1 cellular context compared by ENCODE assay signal in the genomic region with DNA sequence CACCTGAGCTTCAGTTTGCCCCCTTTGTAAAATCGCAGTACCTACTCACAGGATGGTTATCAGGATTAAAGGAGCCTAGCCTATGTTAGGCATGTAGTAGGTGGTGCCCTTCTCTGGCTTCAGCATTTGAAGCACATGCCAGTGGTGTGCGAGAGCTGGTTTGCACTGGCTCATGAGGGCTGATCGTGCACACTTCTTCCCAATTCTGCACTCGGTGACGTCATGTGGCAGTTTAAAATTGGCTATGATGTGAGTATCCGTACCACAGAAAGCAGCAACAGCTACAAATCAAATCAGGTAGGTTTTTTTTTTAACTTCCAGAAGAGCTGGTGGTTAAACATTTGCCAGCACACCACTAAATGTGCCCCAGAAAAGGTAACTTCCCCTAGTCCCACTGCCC.
TF ChIP-seq lines count a peak whose summit lies in the region.

No MANE protein-coding gene starts in this region.

TF ChIP-seq in K562, 482 proteins besides CTCF, POLR2A, EP300 and RAD21 (continued from another document):
- TF ChIP-seq, protein P1, sequence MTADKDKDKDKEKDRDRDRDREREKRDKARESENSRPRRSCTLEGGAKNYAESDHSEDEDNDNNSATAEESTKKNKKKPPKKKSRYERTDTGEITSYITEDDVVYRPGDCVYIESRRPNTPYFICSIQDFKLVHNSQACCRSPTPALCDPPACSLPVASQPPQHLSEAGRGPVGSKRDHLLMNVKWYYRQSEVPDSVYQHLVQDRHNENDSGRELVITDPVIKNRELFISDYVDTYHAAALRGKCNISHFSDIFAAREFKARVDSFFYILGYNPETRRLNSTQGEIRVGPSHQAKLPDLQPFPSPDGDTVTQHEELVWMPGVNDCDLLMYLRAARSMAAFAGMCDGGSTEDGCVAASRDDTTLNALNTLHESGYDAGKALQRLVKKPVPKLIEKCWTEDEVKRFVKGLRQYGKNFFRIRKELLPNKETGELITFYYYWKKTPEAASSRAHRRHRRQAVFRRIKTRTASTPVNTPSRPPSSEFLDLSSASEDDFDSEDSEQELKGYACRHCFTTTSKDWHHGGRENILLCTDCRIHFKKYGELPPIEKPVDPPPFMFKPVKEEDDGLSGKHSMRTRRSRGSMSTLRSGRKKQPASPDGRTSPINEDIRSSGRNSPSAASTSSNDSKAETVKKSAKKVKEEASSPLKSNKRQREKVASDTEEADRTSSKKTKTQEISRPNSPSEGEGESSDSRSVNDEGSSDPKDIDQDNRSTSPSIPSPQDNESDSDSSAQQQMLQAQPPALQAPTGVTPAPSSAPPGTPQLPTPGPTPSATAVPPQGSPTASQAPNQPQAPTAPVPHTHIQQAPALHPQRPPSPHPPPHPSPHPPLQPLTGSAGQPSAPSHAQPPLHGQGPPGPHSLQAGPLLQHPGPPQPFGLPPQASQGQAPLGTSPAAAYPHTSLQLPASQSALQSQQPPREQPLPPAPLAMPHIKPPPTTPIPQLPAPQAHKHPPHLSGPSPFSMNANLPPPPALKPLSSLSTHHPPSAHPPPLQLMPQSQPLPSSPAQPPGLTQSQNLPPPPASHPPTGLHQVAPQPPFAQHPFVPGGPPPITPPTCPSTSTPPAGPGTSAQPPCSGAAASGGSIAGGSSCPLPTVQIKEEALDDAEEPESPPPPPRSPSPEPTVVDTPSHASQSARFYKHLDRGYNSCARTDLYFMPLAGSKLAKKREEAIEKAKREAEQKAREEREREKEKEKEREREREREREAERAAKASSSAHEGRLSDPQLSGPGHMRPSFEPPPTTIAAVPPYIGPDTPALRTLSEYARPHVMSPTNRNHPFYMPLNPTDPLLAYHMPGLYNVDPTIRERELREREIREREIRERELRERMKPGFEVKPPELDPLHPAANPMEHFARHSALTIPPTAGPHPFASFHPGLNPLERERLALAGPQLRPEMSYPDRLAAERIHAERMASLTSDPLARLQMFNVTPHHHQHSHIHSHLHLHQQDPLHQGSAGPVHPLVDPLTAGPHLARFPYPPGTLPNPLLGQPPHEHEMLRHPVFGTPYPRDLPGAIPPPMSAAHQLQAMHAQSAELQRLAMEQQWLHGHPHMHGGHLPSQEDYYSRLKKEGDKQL (CRISPR knock-in tag; IDR thresholded peaks at IDR 0.05; ENCODE audit: borderline replicate concordance) = no peak
- TF ChIP-seq ATF1 (CRISPR knock-in tag; IDR thresholded peaks at IDR 0.05) (no peak), ATF1 (tag; IDR thresholded peaks at IDR 0.05) (peak; percentile 57)
- TF ChIP-seq, protein P2, sequence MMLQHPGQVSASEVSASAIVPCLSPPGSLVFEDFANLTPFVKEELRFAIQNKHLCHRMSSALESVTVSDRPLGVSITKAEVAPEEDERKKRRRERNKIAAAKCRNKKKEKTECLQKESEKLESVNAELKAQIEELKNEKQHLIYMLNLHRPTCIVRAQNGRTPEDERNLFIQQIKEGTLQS (IDR thresholded peaks at IDR 0.05) = peak; percentile 58
- TF ChIP-seq, protein P2 (CRISPR knock-in tag; conservative IDR thresholded peaks at IDR 0.05) = no peak
